ENCODE assay signal across 8 cellular contexts in the genomic region with DNA sequence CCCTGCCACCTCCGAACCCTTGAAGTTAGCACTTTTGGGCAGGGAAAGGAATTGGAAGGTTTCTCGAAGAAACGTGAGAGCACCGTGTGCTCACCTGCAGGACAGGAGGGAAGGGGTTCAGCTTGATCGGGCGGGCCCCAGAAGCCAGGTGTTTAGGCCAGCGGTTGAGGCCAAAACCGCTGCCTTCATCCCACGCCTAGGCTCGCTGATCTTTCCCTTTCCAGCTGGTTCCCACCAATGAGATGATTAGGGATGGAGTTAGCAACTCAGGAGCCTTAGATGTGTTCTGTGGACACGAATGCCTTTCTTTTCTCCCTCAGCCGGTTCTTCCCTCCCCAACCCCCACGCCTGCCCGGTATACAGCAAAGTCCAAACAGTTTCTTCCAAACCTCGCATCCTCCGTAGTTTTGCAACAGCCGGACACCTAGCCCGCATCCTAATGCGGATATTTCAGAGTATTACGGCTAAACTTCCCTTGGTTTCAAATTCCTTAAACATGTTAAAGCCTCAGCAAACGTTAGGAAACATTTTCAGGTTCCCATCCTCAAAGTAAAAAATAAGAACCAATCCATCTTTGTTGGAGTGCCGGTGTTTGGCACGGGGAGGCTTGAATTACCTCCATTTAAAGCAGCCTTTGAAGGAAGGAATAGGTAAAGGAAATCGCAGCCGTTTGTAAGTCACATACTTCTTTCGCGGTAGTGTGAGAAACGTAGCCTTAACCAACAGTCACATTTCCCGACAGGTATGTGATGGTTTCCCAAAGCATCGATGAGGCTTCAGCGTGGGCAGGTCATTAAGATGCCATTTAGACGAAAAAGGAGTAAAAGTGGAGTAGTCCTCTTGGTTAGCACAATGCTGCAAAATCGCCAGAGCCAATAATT. TPM values are rescaled to one million over a fixed set of nuclear protein-coding genes. Genes with fewer than 3 reads are reported as not detected.
A peak's percentile ranks its signal among the peaks of the same experiment; 100 is the strongest.
DNase-seq lines count a peak whose midpoint lies in the region; ATAC-seq and TF ChIP-seq lines count a peak whose summit lies in the region.

No MANE protein-coding gene starts in this region.

- in situ Hi-C loops in GM13977 (cut with MboI; ENCODE audit: low pct_unique_long_range_greater_than_20kb, low sequenced_read_pairs, unreplicated experiment) = loop anchor here (25.0 kb wide), 2 partner anchors 128 to 353 kb away; a partner anchor contains a TSS

- H3K27ac ChIP-seq in KOPT-K1 (ENCODE audit: low read depth, low read length, poor library complexity, severe bottlenecking) = peak overlapping the region; percentile 73
- H3K27ac ChIP-seq in osteoblast (ENCODE audit: low read depth, low read length) = no peak overlapping the region

- H3K27ac Mint-ChIP-seq in activated CD8-positive, alpha-beta T cell treated with anti-CD3 and anti-CD28 coated beads, Interleukin-2, amount 10 ng/mL, durations not matched to agents 7 days and 5 days = peak overlapping the region; percentile 93

- H4K20me1 ChIP-seq in osteoblast (ENCODE audit: insufficient read depth, low read length) = no peaks in the 10 kb centered on the region

- peak; percentile 47 to 61 for DNase-seq in activated CD4-positive, alpha-beta T cell treated with anti-CD3 and anti-CD28 coated beads for 4 hours
- DNase-seq in activated CD4-positive, alpha-beta T cell treated with anti-CD3 and anti-CD28 coated beads, Interleukin-2, amount 50 U/mL, for 1 hour = no peak
- DNase-seq in activated CD8-positive, alpha-beta T cell treated with anti-CD3 and anti-CD28 coated beads, Interleukin-2, amount 10 ng/mL, durations not matched to agents 7 days and 5 days = no peak
- peak; percentile 43 for DNase-seq in fibroblast of villous mesenchyme (ENCODE audit: low read depth)
- peak; percentile 91 for DNase-seq in osteoblast (ENCODE audit: insufficient read length, low spot score, missing footprints)
- no peak for DNase-seq in GM13977 (ENCODE audit: low spot score)
- no peak for DNase-seq in activated CD4-positive, CD25-positive, alpha-beta regulatory T cell treated with anti-CD3 and anti-CD28 coated beads, Interleukin-2, amount 50 U/mL, for 72 hours

- no peaks in the 10 kb centered on the region for H3K9me3 Mint-ChIP-seq in activated CD8-positive, alpha-beta T cell treated with anti-CD3 and anti-CD28 coated beads, Interleukin-2, amount 10 ng/mL, durations not matched to agents 7 days and 5 days (ENCODE audit: insufficient read depth)

- H3K4me2 ChIP-seq in osteoblast (ENCODE audit: insufficient read depth, low read length) = peak overlapping the region; percentile 95

- H3K79me2 ChIP-seq in osteoblast (ENCODE audit: insufficient read depth, low read length) = peaks cover 21% of the 10 kb centered on the region

- ATAC-seq in activated CD8-positive, alpha-beta T cell treated with anti-CD3 and anti-CD28 coated beads, Interleukin-2, amount 10 ng/mL, durations not matched to agents 7 days and 5 days = no peak

- H3K4me3 ChIP-seq in fibroblast of villous mesenchyme (ENCODE audit: low read depth, low read length) (peak overlapping the region; percentile 82), osteoblast (ENCODE audit: insufficient read depth, low read length) (peak overlapping the region; percentile 83)

- POLR2A ChIA-PET in activated CD8-positive, alpha-beta T cell treated with anti-CD3 and anti-CD28 coated beads, Interleukin-2, amount 10 ng/mL, durations not matched to agents 7 days and 5 days (lab: Charles Lee) = interaction anchor here (0.6 to 11.0 kb wide), 16 partner anchors 9 to 129 kb away, joined by 3 to 201 read pairs (median 6); no protein-coding TSS in a partner anchor

- no peaks in the 10 kb centered on the region for H3K36me3 ChIP-seq in KOPT-K1 (ENCODE audit: insufficient read depth, low read length)
- no peaks in the 10 kb centered on the region for H3K36me3 ChIP-seq in osteoblast (ENCODE audit: insufficient read depth, low read length)

- H3K9me3 ChIP-seq in KOPT-K1 (ENCODE audit: insufficient read depth, low read length, poor library complexity, severe bottlenecking) (no peaks in the 10 kb centered on the region), osteoblast (ENCODE audit: low read depth, low read length) (no peaks in the 10 kb centered on the region)

- CTCF ChIA-PET in activated CD8-positive, alpha-beta T cell treated with anti-CD3 and anti-CD28 coated beads, Interleukin-2, amount 10 ng/mL, durations not matched to agents 7 days and 5 days (lab: Charles Lee) = interaction anchor here (1.0 to 14.2 kb wide), 14 partner anchors 9 to 147 kb away, joined by 3 to 220 read pairs (median 10); no protein-coding TSS in a partner anchor

- peaks cover 45% of the 10 kb centered on the region for H3K36me3 Mint-ChIP-seq in activated CD8-positive, alpha-beta T cell treated with anti-CD3 and anti-CD28 coated beads, Interleukin-2, amount 10 ng/mL, durations not matched to agents 7 days and 5 days (ENCODE audit: low read depth)

- no peaks in the 10 kb centered on the region for H3K27me3 Mint-ChIP-seq in activated CD8-positive, alpha-beta T cell treated with anti-CD3 and anti-CD28 coated beads, Interleukin-2, amount 10 ng/mL, durations not matched to agents 7 days and 5 days (ENCODE audit: low read depth)

- H3K27me3 ChIP-seq in osteoblast (ENCODE audit: insufficient read depth, low read length) = no peaks in the 10 kb centered on the region

- peaks cover 20% of the 10 kb centered on the region for H3K4me1 ChIP-seq in osteoblast (ENCODE audit: insufficient read depth, low read length)

- peaks cover 66% of the 10 kb centered on the region for H3K4me1 Mint-ChIP-seq in activated CD8-positive, alpha-beta T cell treated with anti-CD3 and anti-CD28 coated beads, Interleukin-2, amount 10 ng/mL, durations not matched to agents 7 days and 5 days (ENCODE audit: low read depth)

- H3K4me3 Mint-ChIP-seq in activated CD8-positive, alpha-beta T cell treated with anti-CD3 and anti-CD28 coated beads, Interleukin-2, amount 10 ng/mL, durations not matched to agents 7 days and 5 days = peak overlapping the region; percentile 87

- no peak for TF ChIP-seq CTCF in fibroblast of villous mesenchyme (IDR thresholded peaks at IDR 0.05; ENCODE audit: insufficient read depth, low read depth, low read length)
- no peak for TF ChIP-seq CTCF in osteoblast (IDR thresholded peaks at IDR 0.05; ENCODE audit: extremely low read depth, low read depth, low read length)
- TF ChIP-seq CTCF in GM13977 (IDR thresholded peaks at IDR 0.05; ENCODE audit: extremely low read depth, insufficient read depth, missing control alignments) = no peak

- peak overlapping the region; percentile 94 for H2AFZ ChIP-seq in osteoblast (ENCODE audit: low read length)

RNA-seq across cellular contexts. Expression of a gene that starts 1.1 kb away (rescaled TPM):
- total RNA-seq in activated CD8-positive, alpha-beta T cell treated with anti-CD3 and anti-CD28 coated beads, Interleukin-2, amount 10 ng/mL, durations not matched to agents 7 days and 5 days = 10 to 100 TPM; 32.9 to 35.0 TPM
- 9.3 and 10.8 TPM in 2 replicates for total RNA-seq in fibroblast of villous mesenchyme
- total RNA-seq in osteoblast = 2.1 and 2.2 TPM in 2 replicates

Comparison
In these comparisons a context has a peak if more than half of its experiments do, and no peak if none do; other contexts are left out.
1. DNase-seq: peak in activated CD4-positive, alpha-beta T cell treated with anti-CD3 and anti-CD28 coated beads for 4 hours (2 of 2), fibroblast of villous mesenchyme (single experiment) and osteoblast (single experiment); none in activated CD4-positive, alpha-beta T cell treated with anti-CD3 and anti-CD28 coated beads, Interleukin-2, amount 50 U/mL, for 1 hour (single experiment), activated CD8-positive, alpha-beta T cell treated with anti-CD3 and anti-CD28 coated beads, Interleukin-2, amount 10 ng/mL, durations not matched to agents 7 days and 5 days (single experiment), GM13977 (single experiment) and activated CD4-positive, CD25-positive, alpha-beta regulatory T cell treated with anti-CD3 and anti-CD28 coated beads, Interleukin-2, amount 50 U/mL, for 72 hours (single experiment).